20 cellular contexts compared by ENCODE assay signal in the genomic region with DNA sequence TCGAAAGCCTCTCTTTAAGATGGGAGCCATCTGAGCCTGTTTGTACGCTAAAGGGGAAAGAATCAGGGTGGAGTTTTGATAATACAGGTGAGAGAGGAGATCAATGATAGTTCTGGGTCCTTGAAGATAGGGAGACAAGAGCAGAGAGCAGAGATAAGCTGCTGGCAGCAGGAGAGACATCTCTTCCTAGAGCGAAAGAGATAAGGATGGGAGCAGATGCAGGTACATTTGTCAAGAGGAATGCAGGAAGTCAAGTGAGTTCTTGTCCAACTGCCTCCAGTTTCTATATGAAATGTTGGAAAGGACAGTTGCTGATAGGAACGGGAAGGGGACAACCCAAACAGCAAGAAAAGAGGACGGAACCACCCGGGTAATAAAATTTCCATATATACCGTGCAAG. TPM values are rescaled to one million over a fixed set of nuclear protein-coding genes. Genes with fewer than 3 reads are reported as not detected.
DNase-seq lines count a peak whose midpoint lies in the region; ATAC-seq, FAIRE-seq and TF ChIP-seq lines count a peak whose summit lies in the region.
"Had no signal": no experiment of that assay in that cellular context is flagged by ENCODE, and none has a peak within 500 bp of the region (broad histone marks: within the 10 kb centered on the region; RNA-seq: fewer than 3 reads in every experiment).

No MANE protein-coding gene starts in this region.

- no peak for TF ChIP-seq POLR2A in GM12878 (IDR thresholded peaks at IDR 0.05; ENCODE audit: low read depth, low read length)

- RAD21 ChIA-PET in GM12878 (lab: Charles Lee; ENCODE audit: unreplicated experiment): interaction anchor here (1.0 to 1.2 kb wide), 2 partner anchors 20 to 25 kb away, joined by 3 read pairs; no protein-coding TSS in a partner anchor

- intact Hi-C loops in GM12878 (cut with micrococcal nuclease; ENCODE audit: unreplicated experiment): no loop called here
- intact Hi-C loops in upper lobe of right lung (cut with DNase I): no loop called here

- 42% methylated on average over 7 of the region's 7 CpGs for WGBS in GM12878 (ENCODE audit: insufficient coverage, insufficient replicate concordance, low lambda C conversion rate, missing lambda C conversion rate)

- no peak for TF ChIP-seq EP300 in GM12878 (IDR thresholded peaks at IDR 0.05; ENCODE audit: borderline replicate concordance in 1 of 2, control insufficient read depth in 1 of 2, low read depth in 2 of 2, low read length in 2 of 2)

- H3K36me3 ChIP-seq in DOHH2 (ENCODE audit: control insufficient read depth, low read length): no peaks in the 10 kb centered on the region
- H3K36me3 ChIP-seq in GM12878 (ENCODE audit: control insufficient read depth in 2 of 2, insufficient read depth in 2 of 2, low read length in 1 of 2): no peaks in the 10 kb centered on the region
- no peaks in the 10 kb centered on the region for H3K36me3 ChIP-seq in upper lobe of right lung
- H3K36me3 ChIP-seq: breast epithelium, esophagus squamous epithelium, gastrocnemius medialis, left ventricle myocardium inferior, SJCRH30, vagina had no signal

- H3K9me2 ChIP-seq in DOHH2 (replicated peaks; ENCODE audit: control insufficient read depth, low read length): no peaks in the 10 kb centered on the region

- H3K4me1 ChIP-seq in DOHH2 (ENCODE audit: control insufficient read depth, low read length) (peaks cover 63% of the 10 kb centered on the region), GM12878 (ENCODE audit: control insufficient read depth, insufficient read depth, low read length) (peaks cover 17% of the 10 kb centered on the region), upper lobe of right lung (no peaks in the 10 kb centered on the region)
- H3K4me1 ChIP-seq: breast epithelium, gastrocnemius medialis, vagina had no signal

- H3K4me3 ChIP-seq in DOHH2 (ENCODE audit: low read length): peak overlapping the region; percentile 54
- no peak overlapping the region for H3K4me3 ChIP-seq in HL-60 (replicated peaks; ENCODE audit: insufficient read depth, low read length)
- 0 out of 2 replicates have a peak overlapping the region, but pooled peaks have one; percentile 23 for H3K4me3 ChIP-seq in GM12878
- H3K4me3 ChIP-seq in upper lobe of right lung: no peak overlapping the region
- H3K4me3 ChIP-seq: breast epithelium, esophagus squamous epithelium, gastrocnemius medialis, left ventricle myocardium inferior, SJCRH30, smooth muscle cell, vagina had no signal

- POLR2A ChIA-PET in GM12878 (lab: Charles Lee): no interaction called here

- H3K27me3 ChIP-seq in DOHH2 (ENCODE audit: control insufficient read depth, low read length) (no peaks in the 10 kb centered on the region), HL-60 (ENCODE audit: insufficient read depth, poor library complexity, severe bottlenecking) (no peaks in the 10 kb centered on the region), GM12878 (replicated peaks in 1 of 2; ENCODE audit: control insufficient read depth in 2 of 2, insufficient read depth in 2 of 2, low read length in 1 of 2) (no peaks in the 10 kb centered on the region), upper lobe of right lung (no peaks in the 10 kb centered on the region)
- H3K27me3 ChIP-seq: breast epithelium, esophagus squamous epithelium, gastrocnemius medialis, SJCRH30, vagina had no signal

- H3F3A ChIP-seq in DOHH2 (ENCODE audit: control insufficient read depth, insufficient read depth): peaks cover 19% of the 10 kb centered on the region

- ATAC-seq in GM12878: no peak
- no peak for ATAC-seq in upper lobe of right lung
- no peak for ATAC-seq in GM18868 (IDR thresholded peaks at IDR 0.05; ENCODE audit: unreplicated experiment)
- ATAC-seq: gastrocnemius medialis had no signal

- H3K9ac ChIP-seq in GM12878 (ENCODE audit: control insufficient read depth, insufficient read depth, low read length): peak overlapping the region; percentile 40; the same call in 1 of the 2 replicates

- DNase-seq in HL-60 (ENCODE audit: low read depth in 1 of 2, low spot score in 1 of 2) (no peak), GM12878 (ENCODE audit: low read depth, low spot score) (no peak), upper lobe of right lung (no peak), SHP77 (lab: John Stamatoyannopoulos, UW) (no peak)
- no peak for DNase-seq in effector CD8-positive, alpha-beta T cell (lab: John Stamatoyannopoulos, UW)
- DNase-seq: amygdala, esophagus squamous epithelium, gastrocnemius medialis, GDM1, left ventricle myocardium inferior, NCI-H1417, NCI-H2081 treated with DMSO at 0.1 percent for 48 hours, SJCRH30 had no signal

- TF ChIP-seq RAD21 in GM12878 (IDR thresholded peaks at IDR 0.05; ENCODE audit: insufficient read depth, low read depth, low read length): no peak

- H3K9me3 ChIP-seq in DOHH2 (ENCODE audit: control insufficient read depth, insufficient read depth, low read length) (no peaks in the 10 kb centered on the region), GM12878 (replicated peaks; ENCODE audit: control insufficient read depth, insufficient read depth, low read length) (no peaks in the 10 kb centered on the region; the same call in 2 of the 3 replicates), upper lobe of right lung (no peaks in the 10 kb centered on the region)
- H3K9me3 ChIP-seq: breast epithelium, esophagus squamous epithelium, gastrocnemius medialis, left ventricle myocardium inferior, SJCRH30, vagina had no signal

- peak overlapping the region; percentile 70 for H3K27ac ChIP-seq in DOHH2 (ENCODE audit: low read depth, low read length)
- peak overlapping the region; percentile 51 for H3K27ac ChIP-seq in HL-60 (replicated peaks)
- peak overlapping the region; percentile 72 for H3K27ac ChIP-seq in GM12878 (ENCODE audit: control insufficient read depth, insufficient read depth)
- peak overlapping the region; percentile 63 for H3K27ac ChIP-seq in upper lobe of right lung
- H3K27ac ChIP-seq: breast epithelium, gastrocnemius medialis, left ventricle myocardium inferior, SJCRH30 had no signal

- no TSS peak for BruUV-seq in GM12878 (replicated peaks; lab: Mats Ljungman, UMichigan)

- H4K20me1 ChIP-seq in DOHH2 (ENCODE audit: control insufficient read depth, insufficient read depth, low read depth, low read length): no peaks in the 10 kb centered on the region
- H4K20me1 ChIP-seq in GM12878 (ENCODE audit: control insufficient read depth, insufficient read depth): no peaks in the 10 kb centered on the region

- H3K79me2 ChIP-seq in DOHH2 (ENCODE audit: control insufficient read depth, low read length) (no peaks in the 10 kb centered on the region), GM12878 (ENCODE audit: control insufficient read depth, insufficient read depth, low read length) (no peaks in the 10 kb centered on the region)

- peak overlapping the region; percentile 72 for H2AFZ ChIP-seq in GM12878 (ENCODE audit: control insufficient read depth, low read depth, low read length)

- in situ Hi-C loops in GM12878 (cut with MboI): no loop called here

- no peak for TF ChIP-seq CTCF in DOHH2 (IDR thresholded peaks at IDR 0.05; ENCODE audit: low read depth, low read length, poor library complexity, severe bottlenecking)
- TF ChIP-seq CTCF in HL-60 (IDR thresholded peaks at IDR 0.05; ENCODE audit: insufficient read depth, low read length): no peak
- TF ChIP-seq CTCF in GM12878 (IDR thresholded peaks at IDR 0.05 in 2 of 3, conservative IDR thresholded peaks at IDR 0.05 in 1 of 3; ENCODE audit: control insufficient read depth in 2 of 3, extremely low read depth in 1 of 3, insufficient read depth in 1 of 3, low read depth in 3 of 3, low read length in 3 of 3): no peak
- TF ChIP-seq CTCF in upper lobe of right lung (IDR thresholded peaks at IDR 0.05): no peak

- CTCF ChIA-PET in GM12878 (lab: Yijun Ruan, JAX): interaction anchor here (2.2 kb wide), 1 partner anchor 9 kb away, joined by 9 read pairs; no protein-coding TSS in a partner anchor

- SMC1A ChIA-PET in GM12878 (lab: Charles Lee; ENCODE audit: uncharacterized antibody, unreplicated experiment): interaction anchor here (0.9 to 2.0 kb wide), 5 partner anchors 8 to 101 kb away, joined by 3 to 7 read pairs (median 4); no protein-coding TSS in a partner anchor

- no peak for FAIRE-seq in GM12878 (lab: Jason Lieb, UNC)
- FAIRE-seq: colon, H54 had no signal

- H3K4me2 ChIP-seq in DOHH2 (ENCODE audit: low read length): peak overlapping the region; percentile 65
- H3K4me2 ChIP-seq in GM12878 (ENCODE audit: control insufficient read depth, insufficient read depth): peak overlapping the region; percentile 87
- H3K4me2 ChIP-seq: smooth muscle cell had no signal

TF ChIP-seq in GM12878, 131 proteins besides CTCF, POLR2A, EP300 and RAD21 (continues in another document):
- TF ChIP-seq POLR2AphosphoS2 (IDR thresholded peaks at IDR 0.05; ENCODE audit: low read depth, low read length) (no peak), MTA2 (IDR thresholded peaks at IDR 0.05; ENCODE audit: low read depth) (no peak), MYB (IDR thresholded peaks at IDR 0.05; ENCODE audit: borderline replicate concordance, low read depth, low read length) (no peak), PAX8 (IDR thresholded peaks at IDR 0.05) (no peak), EGR1 (IDR thresholded peaks at IDR 0.05; ENCODE audit: borderline replicate concordance in 1 of 2, low read depth in 2 of 2, low read length in 2 of 2) (no peak), NFIC (IDR thresholded peaks at IDR 0.05; ENCODE audit: low read depth, low read length) (no peak)

RNA-seq across cellular contexts. Expression of gene HIF1A, which starts 24.7 kb away (rescaled TPM):
- total RNA-seq in GM12878 (2013; cell fraction: nucleolus; rRNA removed): 247 and 270 TPM in 2 replicates
- total RNA-seq in GM12878 (2014; rRNA removed) (89.4 and 91.4 TPM in 2 replicates), GM12878 (2014; rRNA removed; fragmentation: Illumina TruSeq; extraction: Trizol) (90.7 and 91.9 TPM in 2 replicates), GM12878 (2021) (80.7 and 84.4 TPM in 2 replicates), upper lobe of right lung (108 TPM)
- polyA plus RNA-seq in GM12878 (2011; ENCODE audit: low read depth): 22.3 TPM
- polyA plus RNA-seq in GM12878 (2011; rRNA removed) (97.0 and 107 TPM in 2 replicates), GM12878 (2014; fragmentation: Illumina TruSeq; extraction: Trizol) (83.3 and 103 TPM in 2 replicates), GM12878 (2014; fragmentation: Nextera tagmentation; extraction: Ambion mirVana) (10 to 100 TPM; 18.3 to 22.3 TPM), GM12878 (2014; rRNA removed) (51.9 and 65.7 TPM in 2 replicates), GM12878 (2016; fragmentation: Nextera tagmentation; extraction: Ambion mirVana) (10 to 100 TPM; 66.7 to 69.9 TPM)
- polyA plus RNA-seq in GM12878 (2011; cell fraction: cytosol; rRNA removed): 37.8 and 42.2 TPM in 2 replicates
- polyA plus RNA-seq in GM12878 (2011; cell fraction: nucleus; rRNA removed): 38.9 and 57.4 TPM in 2 replicates
- polyA plus RNA-seq in GM12878 (2012): 32.0 and 35.6 TPM in 2 replicates
- polyA minus RNA-seq in GM12878 (2011; rRNA and poly(A)+ RNA removed): 55.7 and 109 TPM in 2 replicates
- 47.4 and 47.5 TPM in 2 replicates for polyA minus RNA-seq in GM12878 (2011; cell fraction: cytosol; rRNA and poly(A)+ RNA removed)
- 58.2 and 99.9 TPM in 2 replicates for polyA minus RNA-seq in GM12878 (2011; cell fraction: nucleus; rRNA and poly(A)+ RNA removed)

Comparison
In these comparisons a context has a peak if more than half of its experiments do, and no peak if none do; other contexts are left out.
1. H3K4me3 ChIP-seq: peak in DOHH2 (single experiment) and GM12878 (single experiment); none in HL-60 (single experiment) and upper lobe of right lung (single experiment).
2. Peak in every context shown above with its lines, with median percentiles within 50 percentile points of each other: H3K27ac ChIP-seq.